8 cellular contexts compared by ENCODE assay signal in genomic region chr10:119597405-119598186, GRCh38. TPM values are rescaled to one million over a fixed set of nuclear protein-coding genes. Genes with fewer than 3 reads are reported as not detected.
DNase-seq lines count a peak whose midpoint lies in the region; ATAC-seq, FAIRE-seq and TF ChIP-seq lines count a peak whose summit lies in the region.

No MANE protein-coding gene starts in this region.

- H3K9me3 ChIP-seq in cardiac muscle cell (ENCODE audit: low read depth) (no peaks in the 10 kb centered on the region), Panc1 (ENCODE audit: control insufficient read depth, insufficient read depth, low read depth, low read length) (no peaks in the 10 kb centered on the region; the same call in 1 of the 2 replicates), fibroblast of lung (ENCODE audit: control insufficient read depth, insufficient read depth, low read depth, low read length) (no peaks in the 10 kb centered on the region), skeletal muscle tissue (ENCODE audit: control insufficient read depth in 3 of 3, low read length in 3 of 3) (no peaks in the 10 kb centered on the region)

- H3K27me3 ChIP-seq in cardiac muscle cell (no peaks in the 10 kb centered on the region), Panc1 (ENCODE audit: control insufficient read depth, insufficient read depth, low read length) (no peaks in the 10 kb centered on the region), fibroblast of lung (ENCODE audit: control insufficient read depth, insufficient read depth, low read length) (no peaks in the 10 kb centered on the region), skeletal muscle tissue (ENCODE audit: control insufficient read depth in 3 of 3, insufficient read depth in 3 of 3, low read length in 3 of 3) (no peaks in the 10 kb centered on the region)

- BruUV-seq in Panc1 (replicated peaks; lab: Mats Ljungman, UMichigan): TSS peak; percentile 92

- no peak overlapping the region for H3K9ac ChIP-seq in fibroblast of lung (ENCODE audit: insufficient read depth, low read length)
- peak overlapping the region; percentile 70 to 96 (median 90) for H3K9ac ChIP-seq in skeletal muscle tissue (ENCODE audit: low read depth in 1 of 3, low read length in 3 of 3)

- peaks cover 3% of the 10 kb centered on the region for H4K20me1 ChIP-seq in fibroblast of lung (ENCODE audit: control insufficient read depth, extremely low read depth, insufficient read depth, low read length)

- H2AFZ ChIP-seq in fibroblast of lung (ENCODE audit: low read length): no peak overlapping the region

- H3K36me3 ChIP-seq in cardiac muscle cell: no peaks in the 10 kb centered on the region
- peaks cover 19% of the 10 kb centered on the region for H3K36me3 ChIP-seq in Panc1 (ENCODE audit: control insufficient read depth, insufficient read depth, low read length)
- H3K36me3 ChIP-seq in fibroblast of lung (ENCODE audit: control insufficient read depth, insufficient read depth, low read length): no peaks in the 10 kb centered on the region
- no peaks in the 10 kb centered on the region for H3K36me3 ChIP-seq in skeletal muscle tissue (ENCODE audit: control insufficient read depth in 3 of 3, insufficient read depth in 3 of 3, low read length in 3 of 3)

- TF ChIP-seq CTCF in cardiac muscle cell (IDR thresholded peaks at IDR 0.05; ENCODE audit: low read depth, low read length) (no peak), Panc1 (IDR thresholded peaks at IDR 0.05) (no peak), fibroblast of lung (conservative IDR thresholded peaks at IDR 0.05 in 1 of 2, IDR thresholded peaks at IDR 0.05 in 1 of 2; ENCODE audit: low read depth in 1 of 2, low read length in 2 of 2) (no peak), D721Med (IDR thresholded peaks at IDR 0.05; ENCODE audit: insufficient read depth, missing control alignments) (no peak)

- intact Hi-C loops in Right ventricle myocardium superior (cut with DNase I) (loop anchor here (10.0 kb wide), 1 partner anchor 277 kb away; the partner anchor contains the start of gene MCMBP), Panc1 (cut with micrococcal nuclease; ENCODE audit: unreplicated experiment) (no loop called here)

- DNase-seq in cardiac muscle cell (ENCODE audit: low read depth in 1 of 2, low spot score in 1 of 2): no peak
- no peak for DNase-seq in Right ventricle myocardium superior
- no peak for DNase-seq in Panc1 (ENCODE audit: low read depth, low spot score)
- DNase-seq in fibroblast of lung (ENCODE audit: low read depth in 2 of 2): no peak
- DNase-seq in NCI-H1694 treated with DMSO at 0.1 percent for 48 hours (lab: John Stamatoyannopoulos, UW): no peak
- no peak for DNase-seq in D721Med (ENCODE audit: insufficient read length, low spot score)
- DNase-seq in KBM-7: no peak

- ATAC-seq in Right ventricle myocardium superior (ENCODE audit: poor library complexity): no peak
- ATAC-seq in Panc1: no peak

- peak overlapping the region; percentile 59 for H3K4me2 ChIP-seq in fibroblast of lung (ENCODE audit: extremely low read depth, insufficient read depth, low read length)

- CTCF ChIA-PET in Panc1 (lab: Charles Lee): interaction anchor here (0.6 to 1.2 kb wide), 2 partner anchors 55 to 397 kb away, joined by 3 to 4 read pairs; no protein-coding TSS in a partner anchor

- H3K4me1 ChIP-seq in cardiac muscle cell (ENCODE audit: low read depth): peaks cover 25% of the 10 kb centered on the region
- H3K4me1 ChIP-seq in Panc1 (ENCODE audit: control insufficient read depth, insufficient read depth, low read length): peaks cover 31% of the 10 kb centered on the region
- peaks cover 2% of the 10 kb centered on the region for H3K4me1 ChIP-seq in fibroblast of lung (ENCODE audit: control insufficient read depth, extremely low read depth, insufficient read depth, low read length)
- peaks cover 22 to 39% (median 32%) of the 10 kb centered on the region in 3 donors for H3K4me1 ChIP-seq in skeletal muscle tissue (ENCODE audit: control insufficient read depth in 3 of 3, insufficient read depth in 3 of 3, low read length in 3 of 3)

- no peak for FAIRE-seq in D721Med (lab: Jason Lieb, UNC)

- POLR2A ChIA-PET in Panc1 (lab: Charles Lee): interaction anchor here (0.5 kb wide), 1 partner anchor 67 kb away, joined by 3 read pairs; no protein-coding TSS in a partner anchor

- H3K27ac ChIP-seq in cardiac muscle cell (peak overlapping the region; percentile 26), Panc1 (ENCODE audit: low read length) (peak overlapping the region; percentile 96), fibroblast of lung (ENCODE audit: insufficient read depth, low read length) (peak overlapping the region; percentile 93), skeletal muscle tissue (ENCODE audit: low read depth, low read length) (peak overlapping the region; percentile 97)

- H3K4me3 ChIP-seq in cardiac muscle cell (peak overlapping the region; percentile 9), Panc1 (ENCODE audit: low read depth in 2 of 2, low read length in 2 of 2) (peak overlapping the region; percentile 89 to 93), fibroblast of lung (replicated peaks in 1 of 4; ENCODE audit: control extremely low read depth in 1 of 4, insufficient read depth in 1 of 4, low read depth in 3 of 4, low read length in 4 of 4) (peak overlapping the region; percentile 22 to 78 (median 42)), skeletal muscle tissue (ENCODE audit: low read length in 3 of 3) (peak overlapping the region; percentile 92 to 97 (median 96))

- peaks cover 36% of the 10 kb centered on the region for H3K79me2 ChIP-seq in fibroblast of lung (ENCODE audit: control insufficient read depth, insufficient read depth, low read length)

- in situ Hi-C loops in Panc1 (cut with HindIII; ENCODE audit: low pct_unique_long_range_greater_than_20kb, low sequenced_read_pairs): no loop called here
- in situ Hi-C loops in KBM-7 (cut with MboI; ENCODE audit: low pct_unique_long_range_greater_than_20kb, low sequenced_read_pairs): no loop called here

RNA-seq across cellular contexts. Expression of gene TIAL1, which starts 0.8 kb away (rescaled TPM):
- total RNA-seq in cardiac muscle cell (45.1 and 63.5 TPM in 2 replicates), Right ventricle myocardium superior (75.1 TPM), Panc1 (2021; ENCODE audit: unreplicated experiment) (236 TPM), fibroblast of lung (27.5 and 38.5 TPM in 2 replicates), skeletal muscle tissue (39.1 TPM)
- polyA plus RNA-seq in cardiac muscle cell (33.8 and 58.1 TPM in 2 replicates), fibroblast of lung (102 and 116 TPM in 2 replicates)
- 119 TPM for polyA plus RNA-seq in Panc1 (2012; ENCODE audit: insufficient read length)
- polyA plus RNA-seq in fibroblast of lung (2012): 75.9 and 77.0 TPM in 2 replicates
- 26.9 and 28.9 TPM in 2 replicates for polyA minus RNA-seq in fibroblast of lung (ENCODE audit: low replicate concordance)

RNA-seq across cellular contexts. Expression of gene BAG3, which starts 53.6 kb away (rescaled TPM):
- 37.8 and 45.4 TPM in 2 replicates for total RNA-seq in cardiac muscle cell
- 62.3 and 64.2 TPM in 2 replicates for polyA plus RNA-seq in cardiac muscle cell
- 153 TPM for total RNA-seq in Right ventricle myocardium superior
- 131 TPM for total RNA-seq in Panc1 (2021; ENCODE audit: unreplicated experiment)
- polyA plus RNA-seq in Panc1 (2012; ENCODE audit: insufficient read length): 204 TPM
- 5.1 and 8.4 TPM in 2 replicates for total RNA-seq in fibroblast of lung
- polyA plus RNA-seq in fibroblast of lung: 20.0 and 20.9 TPM in 2 replicates
- 63.0 and 69.7 TPM in 2 replicates for polyA plus RNA-seq in fibroblast of lung (2012)
- polyA minus RNA-seq in fibroblast of lung (ENCODE audit: low replicate concordance): 29.3 and 32.8 TPM in 2 replicates
- 4.7 TPM for total RNA-seq in skeletal muscle tissue

RNA-seq across cellular contexts. Expression of gene RGS10, which starts 55.1 kb away (rescaled TPM):
- total RNA-seq in cardiac muscle cell (0.25 and 1.6 TPM in 2 replicates), Right ventricle myocardium superior (4.8 TPM), Panc1 (2021; ENCODE audit: unreplicated experiment) (68.6 TPM), fibroblast of lung (50.9 and 67.8 TPM in 2 replicates), skeletal muscle tissue (39.7 TPM)
- polyA plus RNA-seq in cardiac muscle cell (0.73 and 3.0 TPM in 2 replicates), fibroblast of lung (89.4 and 103 TPM in 2 replicates)
- polyA plus RNA-seq in Panc1 (2012; ENCODE audit: insufficient read length): 64.0 TPM
- polyA plus RNA-seq in fibroblast of lung (2012): 88.1 and 111 TPM in 2 replicates
- 0.59 and 3.7 TPM in 2 replicates for polyA minus RNA-seq in fibroblast of lung (ENCODE audit: low replicate concordance)

Comparison
In these comparisons a context has a peak if more than half of its experiments do, and no peak if none do; other contexts are left out.
1. H3K27ac ChIP-seq: peak in every context shown above with its lines; median percentile 97 in skeletal muscle tissue; 96 in Panc1; 93 in fibroblast of lung; 26 in cardiac muscle cell.
2. H3K4me3 ChIP-seq: peak in every context shown above with its lines; median percentile 96 in skeletal muscle tissue; 91 in Panc1; 42 in fibroblast of lung; 9 in cardiac muscle cell.